8 cellular contexts compared by ENCODE assay signal in the genomic region with DNA sequence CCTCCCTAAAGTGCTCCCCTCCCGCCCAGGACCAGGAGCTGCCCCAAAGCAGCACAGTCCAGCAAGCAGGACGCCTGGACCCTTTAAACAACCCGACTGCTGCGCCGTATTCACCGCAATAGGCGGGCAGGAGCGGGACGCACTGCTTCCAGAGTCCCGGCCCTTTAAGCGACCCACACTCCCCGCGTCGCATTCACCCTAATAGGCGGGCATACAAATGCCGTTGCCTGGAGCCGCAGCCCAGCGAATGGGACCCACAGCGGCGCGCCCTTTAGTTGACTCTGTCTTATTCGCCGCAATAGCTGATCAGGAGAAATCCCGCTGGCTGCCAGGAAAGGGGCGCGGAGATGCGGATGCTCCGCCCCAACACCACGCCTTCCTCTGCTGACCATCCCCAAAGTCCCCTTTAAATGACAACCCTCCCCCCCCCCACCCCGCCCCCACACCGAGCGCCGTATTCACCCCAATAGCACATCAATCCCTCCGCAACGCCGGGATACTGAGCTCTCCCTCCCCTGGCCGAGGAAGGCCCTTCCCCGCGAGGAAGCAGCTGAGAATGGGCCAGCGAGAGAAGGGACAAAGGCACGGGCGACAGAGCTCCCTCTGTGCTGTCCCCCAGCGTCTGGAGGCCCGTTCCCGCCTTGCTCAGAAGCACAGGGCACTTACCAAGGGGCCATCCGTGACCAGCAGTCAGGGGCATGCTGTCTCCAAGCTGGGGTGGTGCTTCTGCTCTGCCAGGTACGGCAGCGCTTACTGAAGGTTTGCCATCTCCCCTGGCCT. TPM values are rescaled to one million over a fixed set of nuclear protein-coding genes. Genes with fewer than 3 reads are reported as not detected.
DNase-seq lines count a peak whose midpoint lies in the region; ATAC-seq and TF ChIP-seq lines count a peak whose summit lies in the region.

No MANE protein-coding gene starts in this region.

- peak overlapping the region; percentile 87 for H3K27ac ChIP-seq in muscle layer of duodenum (ENCODE audit: low read length)
- H3K27ac ChIP-seq in thyroid gland = peak overlapping the region; percentile 36 to 69 (median 38)

- H3K4me1 ChIP-seq in muscle layer of duodenum (ENCODE audit: control insufficient read depth in 1 of 2, insufficient read depth in 2 of 2, low read length in 2 of 2) = peaks cover 26 to 80% of the 10 kb centered on the region in 2 donors
- H3K4me1 ChIP-seq in thyroid gland = peaks cover 35 to 64% of the 10 kb centered on the region in 2 donors

- DNase-seq in CD1c-positive myeloid dendritic cell (ENCODE audit: extremely low spot score) (peak; percentile 52), M059J (ENCODE audit: low read depth) (peak; percentile 64), fibroblast of villous mesenchyme (ENCODE audit: low read depth) (peak; percentile 95), thyroid gland (peak; percentile 89 to 90), NCI-H2107 treated with DMSO at 0.1 percent for 48 hours (lab: John Stamatoyannopoulos, UW; ENCODE audit: unreplicated experiment) (no peak)

- TF ChIP-seq POLR2A in thyroid gland (IDR thresholded peaks at IDR 0.05) = no peak

- TF ChIP-seq CTCF in WI38 (IDR thresholded peaks at IDR 0.05; ENCODE audit: low read depth, low read length) (no peak), fibroblast of villous mesenchyme (IDR thresholded peaks at IDR 0.05; ENCODE audit: insufficient read depth, low read depth, low read length) (no peak), thyroid gland (IDR thresholded peaks at IDR 0.05) (no peak)

- H3K4me3 ChIP-seq in WI38 (ENCODE audit: low read depth, low read length) (peak overlapping the region; percentile 65), fibroblast of villous mesenchyme (ENCODE audit: low read depth, low read length) (peak overlapping the region; percentile 67), muscle layer of duodenum (ENCODE audit: low read depth in 1 of 2, low read length in 2 of 2) (peak overlapping the region; percentile 62 to 71), thyroid gland (replicated peaks in 1 of 3) (peak overlapping the region; percentile 20 to 38 (median 22))

- no peak for ATAC-seq in HG02763 (IDR thresholded peaks at IDR 0.05; ENCODE audit: unreplicated experiment)

- no peaks in the 10 kb centered on the region for H3K27me3 ChIP-seq in muscle layer of duodenum (ENCODE audit: low read depth, low read length)
- no peaks in the 10 kb centered on the region for H3K27me3 ChIP-seq in thyroid gland

- H3K36me3 ChIP-seq in muscle layer of duodenum (ENCODE audit: control insufficient read depth in 1 of 2, insufficient read depth in 2 of 2, low read length in 2 of 2) = no peaks in the 10 kb centered on the region
- no peaks in the 10 kb centered on the region for H3K36me3 ChIP-seq in thyroid gland

- WGBS in thyroid gland, 2 donors = 0 to 3% methylated on average over 5 to 37 of the region's 48 CpGs

- no peaks in the 10 kb centered on the region for H3K9me3 ChIP-seq in muscle layer of duodenum (ENCODE audit: control insufficient read depth in 1 of 2, low read length in 2 of 2)
- H3K9me3 ChIP-seq in thyroid gland = no peaks in the 10 kb centered on the region

- intact Hi-C loops in thyroid gland (cut with DNase I) = no loop called here

RNA-seq across cellular contexts. Expression of a gene that starts 4.7 kb away (rescaled TPM):
- 3.6 and 5.0 TPM in 2 replicates for total RNA-seq in M059J (2014; rRNA removed; shearing (Covaris generic))
- total RNA-seq in fibroblast of villous mesenchyme (49.7 and 55.7 TPM in 2 replicates), thyroid gland (10 to 100 TPM; 24.2 to 46.7 (median 34.4) TPM)

RNA-seq across cellular contexts. Expression of a gene that starts 58.2 kb away (rescaled TPM):
- not detected in 2 replicates for total RNA-seq in M059J (2014; rRNA removed; shearing (Covaris generic))
- total RNA-seq in fibroblast of villous mesenchyme (not detected in 2 replicates), thyroid gland (not detected)
